Comparison of ENCODE assay signal across 18 cellular contexts in the genomic region with DNA sequence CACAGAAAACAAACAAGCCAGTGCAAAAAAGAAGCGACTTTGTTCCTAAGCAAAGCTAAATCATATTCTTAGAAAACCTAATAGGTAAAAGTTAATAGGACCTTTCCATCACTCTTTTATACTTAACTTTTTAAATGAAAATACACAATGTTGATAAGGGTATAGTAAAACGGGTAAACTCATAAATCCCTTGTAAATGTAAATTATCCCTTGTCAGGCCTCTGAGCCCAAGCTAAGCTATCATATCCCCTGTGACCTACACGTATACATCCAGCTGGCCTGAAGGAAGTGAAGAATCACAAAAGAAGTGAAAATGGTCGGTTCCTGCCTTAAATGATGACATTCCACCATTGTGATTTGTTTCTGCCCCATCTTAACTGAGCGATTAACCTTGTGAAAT.
A peak's percentile ranks its signal among the peaks of the same experiment; 100 is the strongest.
DNase-seq lines count a peak whose midpoint lies in the region; ATAC-seq and TF ChIP-seq lines count a peak whose summit lies in the region.
"Had no signal": no experiment of that assay in that cellular context is flagged by ENCODE, and none has a peak within 500 bp of the region (broad histone marks: within the 10 kb centered on the region; RNA-seq: fewer than 3 reads in every experiment).

No MANE protein-coding gene starts in this region.

- BruUV-seq in MCF 10A (replicated peaks; lab: Mats Ljungman, UMichigan): no TSS peak

- H3K4me3 ChIP-seq in breast epithelium (no peak overlapping the region), mucosa of descending colon (no peak overlapping the region)

- ATAC-seq in mucosa of descending colon: peak; percentile 86
- ATAC-seq: Right ventricle myocardium inferior had no signal

- intact Hi-C loops in MCF 10A (cut with micrococcal nuclease): loop anchor here (10.0 kb wide), 1 partner anchor 195 kb away; the partner anchor contains the start of gene PTPN12
- intact Hi-C loops in breast epithelium (cut with DNase I; ENCODE audit: low total_unique reads): no loop called here
- intact Hi-C loops in dendritic cell treated with granulocyte-macrophage colony-stimulating factor and Interleukin-4, amounts not matched to agents 40 ng/mL and 50 ng/mL, for 4 days (cut with micrococcal nuclease): loop anchor here (10.0 kb wide), 1 partner anchor 145 kb away; the partner anchor contains the start of gene FGL2
- intact Hi-C loops in mucosa of descending colon (cut with DNase I, micrococcal nuclease): no loop called here

- CTCF ChIA-PET in MCF 10A (lab: Yijun Ruan, JAX): interaction anchor here (0.6 to 1.5 kb wide), 3 partner anchors 9 to 203 kb away, joined by 3 to 5 read pairs (median 5); no protein-coding TSS in a partner anchor

- H3K36me3 ChIP-seq in breast epithelium: no peaks in the 10 kb centered on the region
- no peaks in the 10 kb centered on the region for H3K36me3 ChIP-seq in mucosa of descending colon (ENCODE audit: low read depth)

- POLR2A ChIA-PET in MCF 10A (lab: Yijun Ruan, JAX): interaction anchor here (0.9 kb wide), 1 partner anchor 20 kb away, joined by 3 read pairs; no protein-coding TSS in a partner anchor

- in situ Hi-C loops in GM13976 (cut with MboI; ENCODE audit: low sequenced_read_pairs, unreplicated experiment): no loop called here

- no peaks in the 10 kb centered on the region for H3K27me3 Mint-ChIP-seq in MCF 10A (ENCODE audit: insufficient read depth, unreplicated experiment)
- no peaks in the 10 kb centered on the region for H3K27me3 Mint-ChIP-seq in dendritic cell treated with granulocyte-macrophage colony-stimulating factor and Interleukin-4, amounts not matched to agents 40 ng/mL and 50 ng/mL, for 4 days
- H3K27me3 Mint-ChIP-seq: CD8-positive, alpha-beta memory T cell had no signal

- H3K27ac ChIP-seq in breast epithelium: no peak overlapping the region

- no peaks in the 10 kb centered on the region for H3K9me3 Mint-ChIP-seq in MCF 10A (ENCODE audit: unreplicated experiment)
- H3K9me3 Mint-ChIP-seq in dendritic cell treated with granulocyte-macrophage colony-stimulating factor and Interleukin-4, amounts not matched to agents 40 ng/mL and 50 ng/mL, for 4 days: no peaks in the 10 kb centered on the region
- H3K9me3 Mint-ChIP-seq: CD8-positive, alpha-beta memory T cell had no signal

- TF ChIP-seq CTCF in MCF 10A (IDR thresholded peaks at IDR 0.05; ENCODE audit: unreplicated experiment) (no peak), breast epithelium (IDR thresholded peaks at IDR 0.05) (no peak), mucosa of descending colon (IDR thresholded peaks at IDR 0.05) (no peak), GM13976 (IDR thresholded peaks at IDR 0.05; ENCODE audit: borderline replicate concordance, control extremely low read depth, extremely low read depth, insufficient read depth, missing control alignments) (no peak)

- peak overlapping the region; percentile 6 for H3K27ac Mint-ChIP-seq in MCF 10A (ENCODE audit: low read depth, unreplicated experiment)
- H3K27ac Mint-ChIP-seq in dendritic cell treated with granulocyte-macrophage colony-stimulating factor and Interleukin-4, amounts not matched to agents 40 ng/mL and 50 ng/mL, for 4 days: peak overlapping the region; percentile 31

- H3K4me3 Mint-ChIP-seq in MCF 10A (ENCODE audit: unreplicated experiment): no peak overlapping the region
- no peak overlapping the region for H3K4me3 Mint-ChIP-seq in dendritic cell treated with granulocyte-macrophage colony-stimulating factor and Interleukin-4, amounts not matched to agents 40 ng/mL and 50 ng/mL, for 4 days

- no peak for TF ChIP-seq POLR2A in breast epithelium (IDR thresholded peaks at IDR 0.05)

- no peaks in the 10 kb centered on the region for H3K4me1 ChIP-seq in breast epithelium
- H3K4me1 ChIP-seq in mucosa of descending colon (ENCODE audit: low read depth): peaks cover 9% of the 10 kb centered on the region

- H3K36me3 Mint-ChIP-seq in MCF 10A (ENCODE audit: insufficient read depth, unreplicated experiment): no peaks in the 10 kb centered on the region
- peaks cover 16% of the 10 kb centered on the region for H3K36me3 Mint-ChIP-seq in dendritic cell treated with granulocyte-macrophage colony-stimulating factor and Interleukin-4, amounts not matched to agents 40 ng/mL and 50 ng/mL, for 4 days (ENCODE audit: low read depth)

- peaks cover 16% of the 10 kb centered on the region for H3K4me1 Mint-ChIP-seq in MCF 10A (ENCODE audit: insufficient read depth, unreplicated experiment)
- peaks cover 17% of the 10 kb centered on the region for H3K4me1 Mint-ChIP-seq in dendritic cell treated with granulocyte-macrophage colony-stimulating factor and Interleukin-4, amounts not matched to agents 40 ng/mL and 50 ng/mL, for 4 days (ENCODE audit: low read depth)

- H3K27me3 ChIP-seq in breast epithelium: no peaks in the 10 kb centered on the region

- H3K9me3 ChIP-seq in breast epithelium (no peaks in the 10 kb centered on the region), mucosa of descending colon (no peaks in the 10 kb centered on the region)

- no peak for DNase-seq in MCF 10A (ENCODE audit: unreplicated experiment)
- DNase-seq in breast epithelium (ENCODE audit: low spot score in 2 of 2): no peak
- DNase-seq in mucosa of descending colon: no peak
- DNase-seq in AG20443 (ENCODE audit: low spot score): no peak
- DNase-seq in GM13976 (ENCODE audit: low spot score): no peak
- DNase-seq in pons (ENCODE audit: low spot score): no peak
- no peak for DNase-seq in NCI-H446 treated with DMSO at 0.1 percent for 48 hours (lab: John Stamatoyannopoulos, UW)
- DNase-seq: 8988T; CD8-positive, alpha-beta memory T cell; H7; MM.1S; NCI-H1092; NCI-H1436 treated with DMSO at 0.1 percent for 48 hours; NCI-H2081; NCI-H2171 treated with DMSO at 0.1 percent for 48 hours; NCI-H446 had no signal

Comparison
In these comparisons a context has a peak if more than half of its experiments do, and no peak if none do; other contexts are left out.
1. intact Hi-C loops: an anchor here in MCF 10A (10.0 kb wide) and dendritic cell treated with granulocyte-macrophage colony-stimulating factor and Interleukin-4, amounts not matched to agents 40 ng/mL and 50 ng/mL, for 4 days (10.0 kb wide); none called in breast epithelium and mucosa of descending colon.